ENCODE assay signal across 18 cellular contexts in genomic region chr20:19969507-19970255, GRCh38. TPM values are rescaled to one million over a fixed set of nuclear protein-coding genes. Genes with fewer than 3 reads are reported as not detected.
DNase-seq lines count a peak whose midpoint lies in the region; TF ChIP-seq lines count a peak whose summit lies in the region.
"Had no signal": no experiment of that assay in that cellular context is flagged by ENCODE, and none has a peak within 500 bp of the region (broad histone marks: within the 10 kb centered on the region; RNA-seq: fewer than 3 reads in every experiment).

No MANE protein-coding gene starts in this region.

- H3K36me3 ChIP-seq in cardiac muscle cell (no peaks in the 10 kb centered on the region), smooth muscle cell (ENCODE audit: low read depth) (no peaks in the 10 kb centered on the region)

- H3K9me3 ChIP-seq in cardiac muscle cell (ENCODE audit: low read depth) (no peaks in the 10 kb centered on the region), smooth muscle cell (replicated peaks; ENCODE audit: low read depth) (no peaks in the 10 kb centered on the region)
- H3K9me3 ChIP-seq: BLaER1 treated with 17β-estradiol and CSF1 and Interleukin-3, amounts not matched to agents 10 nM and 100 nM had no signal

- no peaks in the 10 kb centered on the region for H4K20me1 ChIP-seq in smooth muscle cell (ENCODE audit: low read depth)

- H3K79me2 ChIP-seq in smooth muscle cell (ENCODE audit: low read depth), result no peaks in the 10 kb centered on the region

- peak overlapping the region; percentile 53 for H3K4me2 ChIP-seq in smooth muscle cell

- peak overlapping the region; percentile 26 for H3K27ac ChIP-seq in cardiac muscle cell
- H3K27ac ChIP-seq in smooth muscle cell (ENCODE audit: low read depth), result peak overlapping the region; percentile 34
- H3K27ac ChIP-seq: 22Rv1, HL-60 had no signal

- 86% methylated on average over 5 of the region's 5 CpGs for WGBS in smooth muscle cell (ENCODE audit: low lambda C conversion rate)

- no peak overlapping the region for H2AFZ ChIP-seq in smooth muscle cell (ENCODE audit: low read depth)

- H3F3A ChIP-seq in smooth muscle cell (ENCODE audit: low read depth), result peaks cover 12% of the 10 kb centered on the region

- DNase-seq in cardiac muscle cell (ENCODE audit: low read depth in 1 of 2, low spot score in 1 of 2) (peak in 1 of 2 donors; percentile 27), cardiac septum (ENCODE audit: low spot score) (no peak), NCI-H69 (lab: John Stamatoyannopoulos, UW) (peak; percentile 14), fibroblast of gingiva (ENCODE audit: low read depth) (peak; percentile 68), smooth muscle cell (lab: John Stamatoyannopoulos, UW; ENCODE audit: unreplicated experiment) (no peak), DMS 273 (lab: John Stamatoyannopoulos, UW; ENCODE audit: unreplicated experiment) (no peak), NCI-H128 (lab: John Stamatoyannopoulos, UW; ENCODE audit: unreplicated experiment) (no peak), NOMO-1 treated with dmso at 0.1 percent for 144 hours (lab: John Stamatoyannopoulos, UW; ENCODE audit: unreplicated experiment) (no peak)
- DNase-seq: GOT3; KBM-7; NCI-H2081 treated with DMSO at 0.1 percent for 48 hours; NCI-H2227 treated with DMSO at 0.1 percent for 48 hours; NCI-H526; NK-92 treated with Interleukin-12 subunit alpha and Interleukin-12 subunit beta, amount 100 ng/mL, for 24 hours; PC-3 had no signal

- peaks cover 36% of the 10 kb centered on the region for H3K4me1 ChIP-seq in cardiac muscle cell (ENCODE audit: low read depth)
- peaks cover 8% of the 10 kb centered on the region for H3K4me1 ChIP-seq in smooth muscle cell (ENCODE audit: low read depth)

- H3K9ac ChIP-seq in smooth muscle cell (ENCODE audit: low read depth), result no peak overlapping the region
- H3K9ac ChIP-seq: BLaER1 treated with 17β-estradiol and CSF1 and Interleukin-3, amounts not matched to agents 10 nM and 100 nM had no signal

- intact Hi-C loops in cardiac septum (cut with DNase I), result loop anchor here (5.0 kb wide), 1 partner anchor 32 kb away; no protein-coding TSS in a partner anchor

- no peaks in the 10 kb centered on the region for H3K27me3 ChIP-seq in cardiac muscle cell
- no peaks in the 10 kb centered on the region for H3K27me3 ChIP-seq in smooth muscle cell (ENCODE audit: low read depth)
- H3K27me3 ChIP-seq: BLaER1 treated with 17β-estradiol and CSF1 and Interleukin-3, amounts not matched to agents 10 nM and 100 nM had no signal

- no peak overlapping the region for H3K4me3 ChIP-seq in cardiac muscle cell
- no peak overlapping the region for H3K4me3 ChIP-seq in smooth muscle cell
- H3K4me3 ChIP-seq: BLaER1 treated with 17β-estradiol and CSF1 and Interleukin-3, amounts not matched to agents 10 nM and 100 nM had no signal

- TF ChIP-seq CTCF in cardiac muscle cell (IDR thresholded peaks at IDR 0.05; ENCODE audit: low read depth, low read length) (no peak), smooth muscle cell (IDR thresholded peaks at IDR 0.05; ENCODE audit: borderline replicate concordance, insufficient read depth, poor library complexity, severe bottlenecking) (no peak)

RNA-seq across cellular contexts. Expression of gene NAA20, which starts 47.5 kb away (rescaled TPM):
- total RNA-seq in cardiac muscle cell, result 40.6 and 41.4 TPM in 2 replicates
- 142 and 145 TPM in 2 replicates for polyA plus RNA-seq in cardiac muscle cell
- 63.4 TPM for total RNA-seq in cardiac septum
- 35.4 and 49.4 TPM in 2 replicates for total RNA-seq in smooth muscle cell
- polyA plus RNA-seq in smooth muscle cell, result 96.9 and 101 TPM in 2 replicates

Comparison
In these comparisons a context has a peak if more than half of its experiments do, and no peak if none do; other contexts are left out.
1. DNase-seq: peak in NCI-H69 (single experiment) and fibroblast of gingiva (single experiment); none in cardiac septum (single experiment), smooth muscle cell (single experiment), DMS 273 (single experiment), NCI-H128 (single experiment) and NOMO-1 treated with dmso at 0.1 percent for 144 hours (single experiment).